ENCODE assay signal across 15 cellular contexts in genomic region chr2:214393796-214394195, GRCh38.
A peak's percentile ranks its signal among the peaks of the same experiment; 100 is the strongest.
DNase-seq lines count a peak whose midpoint lies in the region; TF ChIP-seq lines count a peak whose summit lies in the region.
"Had no signal": no experiment of that assay in that cellular context is flagged by ENCODE, and none has a peak within 500 bp of the region (broad histone marks: within the 10 kb centered on the region; RNA-seq: fewer than 3 reads in every experiment).

No MANE protein-coding gene starts in this region.

- peak; percentile 25 for DNase-seq in NCI-H1694 (lab: John Stamatoyannopoulos, UW)
- no peak for DNase-seq in NCI-H1694 treated with DMSO at 0.1 percent for 48 hours (lab: John Stamatoyannopoulos, UW)
- peak; percentile 62 for DNase-seq in NCI-H2171 treated with DMSO at 0.1 percent for 48 hours (lab: John Stamatoyannopoulos, UW)
- DNase-seq in NCI-H69 (lab: John Stamatoyannopoulos, UW), result peak; percentile 8
- DNase-seq in fibroblast of peridontal ligament (ENCODE audit: extremely low read depth), result peak; percentile 67
- no peak for DNase-seq in CD1c-positive myeloid dendritic cell (ENCODE audit: extremely low spot score)
- no peak for DNase-seq in HEK293T (ENCODE audit: extremely low spot score)
- no peak for DNase-seq in activated CD4-positive, alpha-beta T cell treated with anti-CD3 and anti-CD28 coated beads, Interleukin-2, amount 50 U/mL, for 1 hour
- DNase-seq: CD4-positive, alpha-beta T cell; CD8-positive, alpha-beta memory T cell; DMS153; DND-41; GM23248; H7; HFFc6 had no signal

- CTCF ChIA-PET in HEK293T (lab: Yijun Ruan, JAX), result no interaction called here

- POLR2A ChIA-PET in HEK293T (lab: Yijun Ruan, JAX), result no interaction called here

TF ChIP-seq in HEK293T, 16 proteins besides CTCF, POLR2A, EP300 and RAD21:
- TF ChIP-seq BHLHE40 (IDR thresholded peaks at IDR 0.05; ENCODE audit: borderline replicate concordance) (no peak), LEF1 (IDR thresholded peaks at IDR 0.05; ENCODE audit: borderline replicate concordance) (no peak), HDGF (IDR thresholded peaks at IDR 0.05; ENCODE audit: borderline replicate concordance) (no peak), SUZ12 (IDR thresholded peaks at IDR 0.05) (no peak), NFRKB (IDR thresholded peaks at IDR 0.05) (no peak), FOXA1 (IDR thresholded peaks at IDR 0.05) (no peak), ARNT (IDR thresholded peaks at IDR 0.05) (no peak), CTBP1 (IDR thresholded peaks at IDR 0.05; ENCODE audit: borderline replicate concordance) (no peak), TARDBP (IDR thresholded peaks at IDR 0.05) (no peak), PKNOX1 (IDR thresholded peaks at IDR 0.05) (no peak), FOXK2 (IDR thresholded peaks at IDR 0.05) (no peak)

Comparison
In these comparisons a context has a peak if more than half of its experiments do, and no peak if none do; other contexts are left out.
1. DNase-seq: peak in NCI-H1694 (single experiment), NCI-H2171 treated with DMSO at 0.1 percent for 48 hours (single experiment), NCI-H69 (single experiment) and fibroblast of peridontal ligament (single experiment); none in NCI-H1694 treated with DMSO at 0.1 percent for 48 hours (single experiment), CD1c-positive myeloid dendritic cell (single experiment), HEK293T (single experiment) and activated CD4-positive, alpha-beta T cell treated with anti-CD3 and anti-CD28 coated beads, Interleukin-2, amount 50 U/mL, for 1 hour (single experiment).